In the genomic region with DNA sequence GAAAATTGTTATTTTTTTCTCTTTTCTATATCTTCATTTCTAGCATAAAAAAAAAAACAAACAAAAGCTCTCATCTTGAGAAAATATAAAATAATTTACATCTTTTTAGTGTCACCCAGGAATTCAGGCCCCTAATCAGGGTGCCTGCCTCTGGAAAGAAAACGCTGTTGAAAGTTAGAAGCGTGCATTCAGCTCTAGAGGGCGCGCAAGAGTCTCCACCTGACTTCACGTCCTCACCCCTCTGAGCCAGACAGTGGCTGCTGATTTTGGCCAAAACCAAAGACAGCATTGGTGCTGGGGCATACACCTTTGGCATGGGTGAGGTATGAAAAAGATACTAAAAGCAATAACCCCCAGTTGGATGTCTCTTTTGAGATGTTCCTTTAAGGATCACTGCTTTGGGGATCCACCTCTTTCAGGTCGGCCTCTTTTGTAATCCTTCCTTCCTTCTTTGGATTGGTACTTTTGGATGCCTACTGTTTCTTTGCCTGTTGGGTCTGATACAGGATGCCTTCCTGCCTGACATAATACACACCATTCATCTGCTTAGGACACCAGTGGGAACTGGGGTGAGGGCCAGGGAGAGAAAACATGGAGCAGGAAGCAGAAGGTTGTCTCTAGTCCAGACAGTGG, we compare ENCODE assay signal across 8 cellular contexts.
A peak's percentile ranks its signal among the peaks of the same experiment; 100 is the strongest.
DNase-seq lines count a peak whose midpoint lies in the region; ATAC-seq, FAIRE-seq and TF ChIP-seq lines count a peak whose summit lies in the region.

No MANE protein-coding gene starts in this region.

- intact Hi-C loops in Right ventricle myocardium inferior (cut with DNase I), result no loop called here
- intact Hi-C loops in right lobe of liver (cut with DNase I), result no loop called here

- WGBS in right lobe of liver (ENCODE audit: insufficient coverage, low coverage, low lambda C conversion rate, missing lambda C conversion rate), result 20% methylated on average over 6 of the region's 6 CpGs

- DNase-seq in cardiac muscle cell (ENCODE audit: low read depth in 1 of 2, low spot score in 1 of 2), result peak; percentile 3 to 60
- no peak for DNase-seq in Right ventricle myocardium inferior (ENCODE audit: missing footprints)
- peak; percentile 36 to 49 for DNase-seq in activated T-cell treated with anti-CD3 and anti-CD28 coated beads, Interleukin-2, amount 50 U/mL, for 48 hours
- peak in 2 of 3 donors; percentile 50 to 64 for DNase-seq in right lobe of liver
- no peak for DNase-seq in GM12892 (ENCODE audit: insufficient read length)
- no peak for DNase-seq in osteoblast (ENCODE audit: insufficient read length, low spot score, missing footprints)

- H3K27ac ChIP-seq in cardiac muscle cell, result no peak overlapping the region
- H3K27ac ChIP-seq in right lobe of liver, result no peak overlapping the region
- no peak overlapping the region for H3K27ac ChIP-seq in osteoblast (ENCODE audit: low read depth, low read length)

- H3K4me2 ChIP-seq in Loucy (ENCODE audit: low read depth, low read length, poor library complexity, severe bottlenecking) (no peak overlapping the region), osteoblast (ENCODE audit: insufficient read depth, low read length) (no peak overlapping the region)

- H3K4me3 ChIP-seq in cardiac muscle cell (no peak overlapping the region), Loucy (ENCODE audit: low read length, poor library complexity, severe bottlenecking) (no peak overlapping the region), right lobe of liver (no peak overlapping the region), osteoblast (ENCODE audit: insufficient read depth, low read length) (no peak overlapping the region)

- no peaks in the 10 kb centered on the region for H3K9me3 ChIP-seq in cardiac muscle cell (ENCODE audit: low read depth)
- H3K9me3 ChIP-seq in Loucy (ENCODE audit: insufficient read depth, low read depth, low read length), result no peaks in the 10 kb centered on the region
- H3K9me3 ChIP-seq in right lobe of liver, result no peaks in the 10 kb centered on the region
- H3K9me3 ChIP-seq in osteoblast (ENCODE audit: low read depth, low read length), result peaks cover 3% of the 10 kb centered on the region

- H3K36me3 ChIP-seq in cardiac muscle cell (no peaks in the 10 kb centered on the region), Loucy (ENCODE audit: insufficient read depth, low read length) (no peaks in the 10 kb centered on the region), right lobe of liver (no peaks in the 10 kb centered on the region), osteoblast (ENCODE audit: insufficient read depth, low read length) (no peaks in the 10 kb centered on the region)

- TF ChIP-seq CTCF in cardiac muscle cell (IDR thresholded peaks at IDR 0.05; ENCODE audit: low read depth, low read length), result peak; percentile 37
- peak; percentile 42 for TF ChIP-seq CTCF in Loucy (conservative IDR thresholded peaks at IDR 0.05; ENCODE audit: low read length)
- TF ChIP-seq CTCF in right lobe of liver (IDR thresholded peaks at IDR 0.05), result peak; percentile 38 to 72 (median 64)
- no peak for TF ChIP-seq CTCF in osteoblast (IDR thresholded peaks at IDR 0.05; ENCODE audit: extremely low read depth, low read depth, low read length)

- H2AFZ ChIP-seq in Loucy (ENCODE audit: low read length) (no peak overlapping the region), osteoblast (ENCODE audit: low read length) (no peak overlapping the region)

- H3K9ac ChIP-seq in Loucy (ENCODE audit: low read depth, low read length, poor library complexity, severe bottlenecking), result no peak overlapping the region

- FAIRE-seq in GM12892 (lab: Jason Lieb, UNC), result no peak

- ATAC-seq in Right ventricle myocardium inferior (no peak), right lobe of liver (peak; percentile 88 to 96 (median 90)), GM21381 (IDR thresholded peaks at IDR 0.05; ENCODE audit: unreplicated experiment) (no peak)

- no peaks in the 10 kb centered on the region for H3K27me3 ChIP-seq in cardiac muscle cell
- no peaks in the 10 kb centered on the region for H3K27me3 ChIP-seq in Loucy (ENCODE audit: insufficient read depth, low read length, poor library complexity, severe bottlenecking)
- H3K27me3 ChIP-seq in right lobe of liver, result no peaks in the 10 kb centered on the region
- H3K27me3 ChIP-seq in osteoblast (ENCODE audit: insufficient read depth, low read length), result no peaks in the 10 kb centered on the region

- H4K20me1 ChIP-seq in Loucy (ENCODE audit: insufficient read depth, low read length, poor library complexity, severe bottlenecking) (no peaks in the 10 kb centered on the region), osteoblast (ENCODE audit: insufficient read depth, low read length) (no peaks in the 10 kb centered on the region)

- no peaks in the 10 kb centered on the region for H3K9me2 ChIP-seq in Loucy (replicated peaks; ENCODE audit: low read depth, low read length)

- H3K4me1 ChIP-seq in cardiac muscle cell (ENCODE audit: low read depth) (no peaks in the 10 kb centered on the region), Loucy (ENCODE audit: insufficient read depth, low read length, poor library complexity, severe bottlenecking) (no peaks in the 10 kb centered on the region), right lobe of liver (no peaks in the 10 kb centered on the region), osteoblast (ENCODE audit: insufficient read depth, low read length) (no peaks in the 10 kb centered on the region)

- H3K79me2 ChIP-seq in Loucy (ENCODE audit: insufficient read depth, low read length) (no peaks in the 10 kb centered on the region), osteoblast (ENCODE audit: insufficient read depth, low read length) (no peaks in the 10 kb centered on the region)

- TF ChIP-seq POLR2A in right lobe of liver (IDR thresholded peaks at IDR 0.05) (no peak), GM12892 (IDR thresholded peaks at IDR 0.05; ENCODE audit: low read depth, low read length) (no peak)

- H3F3A ChIP-seq in Loucy (ENCODE audit: low read depth), result no peaks in the 10 kb centered on the region

Comparison
In these comparisons a context has a peak if more than half of its experiments do, and no peak if none do; other contexts are left out.
1. DNase-seq: peak in cardiac muscle cell (2 of 2), activated T-cell treated with anti-CD3 and anti-CD28 coated beads, Interleukin-2, amount 50 U/mL, for 48 hours (2 of 2) and right lobe of liver (2 of 3); none in Right ventricle myocardium inferior (single experiment), GM12892 (single experiment) and osteoblast (single experiment).
2. ATAC-seq: peak in right lobe of liver (4 of 4); none in Right ventricle myocardium inferior (single experiment) and GM21381 (single experiment).